In the genomic region with DNA sequence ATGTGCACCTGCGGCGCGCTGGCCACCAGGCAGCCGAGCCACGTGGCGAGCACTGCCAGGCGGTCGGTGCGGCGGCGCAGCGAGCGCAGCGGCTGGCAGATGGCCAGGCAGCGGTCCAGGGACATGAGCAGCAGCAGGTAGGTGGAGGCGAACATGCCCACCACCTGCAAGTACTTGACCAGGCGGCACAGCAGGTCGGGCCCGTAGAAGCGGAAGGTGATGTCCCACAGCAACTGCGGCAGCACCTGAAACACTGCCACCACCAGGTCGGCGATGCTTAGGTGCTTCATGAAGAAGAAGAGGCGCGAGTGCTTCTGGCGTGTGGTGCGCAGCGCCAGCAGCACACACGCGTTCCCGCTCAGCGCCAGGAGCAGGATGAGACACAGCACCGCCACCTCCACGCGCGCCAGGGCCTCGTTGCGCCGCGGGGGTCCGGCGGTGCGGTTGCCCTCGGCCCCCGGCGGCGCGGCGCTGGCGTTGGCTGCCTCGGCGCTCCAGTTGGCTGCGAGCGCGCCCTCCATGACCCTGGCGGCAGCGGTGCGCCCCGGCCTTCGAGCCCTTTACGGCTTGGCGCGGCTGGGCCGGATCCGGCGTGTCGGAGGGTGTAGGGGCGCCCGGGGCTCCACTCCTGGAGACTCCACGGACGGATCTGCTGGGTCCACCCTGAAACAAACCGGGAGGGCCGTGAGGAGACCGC, we compare ENCODE assay signal across 8 cellular contexts. TPM values are rescaled to one million over a fixed set of nuclear protein-coding genes. Genes with fewer than 3 reads are reported as not detected.
DNase-seq lines count a peak whose midpoint lies in the region; ATAC-seq and TF ChIP-seq lines count a peak whose summit lies in the region.

No MANE protein-coding gene starts in this region.

- no peaks in the 10 kb centered on the region for H3K9me3 ChIP-seq in cardiac muscle cell (ENCODE audit: low read depth)

- H3K4me3 ChIP-seq in cardiac muscle cell (peak overlapping the region; percentile 20), fibroblast of the aortic adventitia (ENCODE audit: low read depth, low read length) (peak overlapping the region; percentile 72), retinal pigment epithelial cell (ENCODE audit: low read length) (peak overlapping the region; percentile 74)

- H3K27ac ChIP-seq in cardiac muscle cell: no peak overlapping the region

- peak; percentile 17 to 42 for DNase-seq in cardiac muscle cell (ENCODE audit: low read depth in 1 of 2, low spot score in 1 of 2)
- no peak for DNase-seq in Right ventricle myocardium inferior (ENCODE audit: missing footprints)
- DNase-seq in NCI-H526 treated with DMSO at 0.1 percent for 48 hours (lab: John Stamatoyannopoulos, UW): peak; percentile 35
- DNase-seq in fibroblast of the aortic adventitia (ENCODE audit: low read depth): no peak
- DNase-seq in retinal pigment epithelial cell (ENCODE audit: low read depth): no peak
- no peak for DNase-seq in HPDE6-E6E7 (ENCODE audit: extremely low spot score)
- DNase-seq in UCSD-AML1 (lab: John Stamatoyannopoulos, UW; ENCODE audit: unreplicated experiment): no peak

- H3K36me3 ChIP-seq in cardiac muscle cell: no peaks in the 10 kb centered on the region

- no peak for ATAC-seq in Right ventricle myocardium inferior
- peak; percentile 51 for ATAC-seq in HG02840 (IDR thresholded peaks at IDR 0.05; ENCODE audit: low FRiP score, unreplicated experiment)

- H3K4me1 ChIP-seq in cardiac muscle cell (ENCODE audit: low read depth): no peaks in the 10 kb centered on the region

- peaks cover 69% of the 10 kb centered on the region for H3K27me3 ChIP-seq in cardiac muscle cell

- intact Hi-C loops in Right ventricle myocardium inferior (cut with DNase I): loop anchor here (2.0 to 10.0 kb wide), 2 partner anchors 105 to 167 kb away; no protein-coding TSS in a partner anchor

- no peak for TF ChIP-seq CTCF in cardiac muscle cell (IDR thresholded peaks at IDR 0.05; ENCODE audit: low read depth, low read length)
- TF ChIP-seq CTCF in fibroblast of the aortic adventitia (IDR thresholded peaks at IDR 0.05; ENCODE audit: insufficient read depth, low read length): no peak
- TF ChIP-seq CTCF in retinal pigment epithelial cell (conservative IDR thresholded peaks at IDR 0.05; ENCODE audit: low read depth, low read length): peak; percentile 42

RNA-seq across cellular contexts. Expression of gene OXTR, which starts 1.6 kb away (rescaled TPM):
- total RNA-seq in cardiac muscle cell: 0.49 and 1.9 TPM in 2 replicates
- 0.64 and 0.75 TPM in 2 replicates for polyA plus RNA-seq in cardiac muscle cell
- 0.32 TPM for total RNA-seq in Right ventricle myocardium inferior
- 6.1 and 7.0 TPM in 2 replicates for total RNA-seq in fibroblast of the aortic adventitia (ENCODE audit: low replicate concordance)

RNA-seq across cellular contexts. Expression of gene CAV3, which starts 34.2 kb away (rescaled TPM):
- 0.09 and 0.67 TPM in 2 replicates for total RNA-seq in cardiac muscle cell
- 0.39 and 0.77 TPM in 2 replicates for polyA plus RNA-seq in cardiac muscle cell
- 34.0 TPM for total RNA-seq in Right ventricle myocardium inferior
- total RNA-seq in fibroblast of the aortic adventitia (ENCODE audit: low replicate concordance): not detected in 2 replicates

Comparison
In these comparisons a context has a peak if more than half of its experiments do, and no peak if none do; other contexts are left out.
1. DNase-seq: peak in cardiac muscle cell (2 of 2) and NCI-H526 treated with DMSO at 0.1 percent for 48 hours (single experiment); none in Right ventricle myocardium inferior (single experiment), fibroblast of the aortic adventitia (single experiment), retinal pigment epithelial cell (single experiment), HPDE6-E6E7 (single experiment) and UCSD-AML1 (single experiment).
2. RNA of gene CAV3, which starts 34.2 kb away (total RNA-seq): 34.0 TPM in Right ventricle myocardium inferior (single experiment); 0.09 to 0.67 TPM in cardiac muscle cell and not detected in fibroblast of the aortic adventitia; every median in the first group is over 10 times any median in the second.
3. H3K4me3 ChIP-seq: peak in every context shown above with its lines; median percentile 74 in retinal pigment epithelial cell; 72 in fibroblast of the aortic adventitia; 20 in cardiac muscle cell.